1 cellular context compared by ENCODE assay signal in genomic region chr1:228293393-228293792, GRCh38.
A peak's percentile ranks its signal among the peaks of the same experiment; 100 is the strongest.
TF ChIP-seq lines count a peak whose summit lies in the region.

No MANE protein-coding gene starts in this region.

TF ChIP-seq in K562, 482 proteins besides CTCF, POLR2A, EP300 and RAD21 (continued from another document):
- TF ChIP-seq MGA (IDR thresholded peaks at IDR 0.05): peak; percentile 58
